Comparison of ENCODE assay signal across 8 cellular contexts in genomic region chr1:247936965-247937734, GRCh38. TPM values are rescaled to one million over a fixed set of nuclear protein-coding genes. Genes with fewer than 3 reads are reported as not detected.
A peak's percentile ranks its signal among the peaks of the same experiment; 100 is the strongest.
DNase-seq lines count a peak whose midpoint lies in the region; ATAC-seq and TF ChIP-seq lines count a peak whose summit lies in the region.
"Not testable (repeated sequence)": the region's sequence is repeated elsewhere in the genome, so short reads cannot be mapped to it uniquely, and the experiment has no call there.

No MANE protein-coding gene starts in this region.

- H3K36me3 ChIP-seq in duodenal mucosa (ENCODE audit: control insufficient read depth in 1 of 2, insufficient read depth in 2 of 2, low read length in 2 of 2); right lobe of liver: not testable (repeated sequence)

- peak; percentile 35 to 53 (median 46) for TF ChIP-seq CTCF in right lobe of liver (IDR thresholded peaks at IDR 0.05)

- not testable (repeated sequence) for H3K9ac ChIP-seq in duodenal mucosa (ENCODE audit: low read depth in 1 of 2, low read length in 2 of 2)

- ATAC-seq in GM19395 (IDR thresholded peaks at IDR 0.05; ENCODE audit: unreplicated experiment) (peak; percentile 99), HG03175 (IDR thresholded peaks at IDR 0.05; ENCODE audit: unreplicated experiment) (peak; percentile 100), right lobe of liver (peak; percentile 45 to 96 (median 89))

- intact Hi-C loops in right lobe of liver (cut with DNase I), result not testable (repeated sequence)

- H3K27me3 ChIP-seq in duodenal mucosa (ENCODE audit: control insufficient read depth in 1 of 2, insufficient read depth in 2 of 2, low read length in 2 of 2); right lobe of liver: not testable (repeated sequence)

- H3K9me3 ChIP-seq in duodenal mucosa (ENCODE audit: control insufficient read depth in 1 of 2, low read length in 2 of 2), result peaks cover 15% of the 10 kb centered on the region in 2 donors
- not testable (repeated sequence) for H3K9me3 ChIP-seq in right lobe of liver

- not testable (repeated sequence) for H3K4me1 ChIP-seq in duodenal mucosa (ENCODE audit: control insufficient read depth in 1 of 2, insufficient read depth in 2 of 2, low read length in 2 of 2); right lobe of liver

- WGBS in right lobe of liver (ENCODE audit: insufficient coverage, low coverage, low lambda C conversion rate, missing lambda C conversion rate), result 7% methylated on average over 8 of the region's 44 CpGs

- H3K27ac ChIP-seq in duodenal mucosa (ENCODE audit: low read depth, low read length); right lobe of liver: not testable (repeated sequence)

- DNase-seq in C1 segment of cervical spinal cord (lab: John Stamatoyannopoulos, UW) (peak in 11 of 14 donors; percentile 1 to 79 (median 59)), NCI-H82 treated with DMSO at 0.1 percent for 48 hours (lab: John Stamatoyannopoulos, UW; ENCODE audit: unreplicated experiment) (peak; percentile 31), right lobe of liver (peak; percentile 49 to 72 (median 66))
- DNase-seq in activated CD8-positive, alpha-beta memory T cell treated with anti-CD3 and anti-CD28 coated beads for 24 hours, result peak; percentile 96
- DNase-seq in stimulated activated CD4-positive, alpha-beta T cell treated with anti-CD3 and anti-CD28 coated beads, Interleukin-4, amount 100 ng/mL, for 24 hours, result peak; percentile 65

- TF ChIP-seq POLR2A in right lobe of liver (IDR thresholded peaks at IDR 0.05), result not testable (repeated sequence)

- peak overlapping the region; percentile 15 to 61 for H3K4me3 ChIP-seq in duodenal mucosa (ENCODE audit: low read depth in 1 of 2, low read length in 2 of 2)
- not testable (repeated sequence) for H3K4me3 ChIP-seq in right lobe of liver

RNA-seq across cellular contexts. Expression of gene OR2L8, which starts 11.5 kb away (rescaled TPM):
- total RNA-seq in right lobe of liver, result not detected

RNA-seq across cellular contexts. Expression of gene OR2AJ1, which starts 12.5 kb away (rescaled TPM):
- total RNA-seq in right lobe of liver, result not detected

RNA-seq across cellular contexts. Expression of gene OR2T8, which starts 17.1 kb away (rescaled TPM):
- total RNA-seq in right lobe of liver, result not detected

RNA-seq across cellular contexts. Expression of gene OR2AK2, which starts 27.9 kb away (rescaled TPM):
- not detected for total RNA-seq in right lobe of liver

RNA-seq across cellular contexts. Expression of gene OR2W3, which starts 41.8 kb away (rescaled TPM):
- total RNA-seq in right lobe of liver, result 1 to 10 TPM in 1 of 6 experiments, under 1 TPM in 2, not detected in 3; 0.24 to 1.2 (median 0.43) TPM

Comparison
In these comparisons a context has a peak if more than half of its experiments do, and no peak if none do; other contexts are left out.
1. DNase-seq: peak in every context shown above with its lines; median percentile 96 in activated CD8-positive, alpha-beta memory T cell treated with anti-CD3 and anti-CD28 coated beads for 24 hours; 66 in right lobe of liver; 65 in stimulated activated CD4-positive, alpha-beta T cell treated with anti-CD3 and anti-CD28 coated beads, Interleukin-4, amount 100 ng/mL, for 24 hours; 59 in C1 segment of cervical spinal cord; 31 in NCI-H82 treated with DMSO at 0.1 percent for 48 hours.